ENCODE assay signal across 8 cellular contexts in genomic region chr2:202912342-202912804, GRCh38. TPM values are rescaled to one million over a fixed set of nuclear protein-coding genes. Genes with fewer than 3 reads are reported as not detected.
DNase-seq lines count a peak whose midpoint lies in the region; ATAC-seq and TF ChIP-seq lines count a peak whose summit lies in the region.
"Not testable (repeated sequence)": the region's sequence is repeated elsewhere in the genome, so short reads cannot be mapped to it uniquely, and the experiment has no call there.

No MANE protein-coding gene starts in this region.

- ATAC-seq in GM19023 (IDR thresholded peaks at IDR 0.05; ENCODE audit: unreplicated experiment) = peak; percentile 65
- peak; percentile 50 for ATAC-seq in HG02763 (IDR thresholded peaks at IDR 0.05; ENCODE audit: unreplicated experiment)
- ATAC-seq in activated CD8-positive, alpha-beta T cell treated with anti-CD3 and anti-CD28 coated beads for 36 hours = peak; percentile 66

- not testable (repeated sequence) for H3K27me3 ChIP-seq in A673 (replicated peaks; ENCODE audit: insufficient read depth, low read depth, low read length, poor library complexity); dorsolateral prefrontal cortex; kidney epithelial cell (ENCODE audit: control insufficient read depth, insufficient read depth, low read length)

- H3K9me3 ChIP-seq in A673 (ENCODE audit: low read depth, low read length, poor library complexity, severe bottlenecking) = not testable (repeated sequence)

- H3K27ac ChIP-seq in A673 (ENCODE audit: low read depth, low read length, poor library complexity, severe bottlenecking) (peak overlapping the region; percentile 93), dorsolateral prefrontal cortex (peak overlapping the region; percentile 70 to 99 (median 94))

- H3K36me3 Mint-ChIP-seq in IgD-negative memory B cell = not testable (repeated sequence)
- H3K36me3 Mint-ChIP-seq in activated CD8-positive, alpha-beta T cell treated with anti-CD3 and anti-CD28 coated beads for 36 hours (ENCODE audit: low read depth) = peaks cover 20% of the 10 kb centered on the region

- H3K36me3 ChIP-seq in A673 (ENCODE audit: insufficient read depth, low read length, poor library complexity, severe bottlenecking); kidney epithelial cell (ENCODE audit: control insufficient read depth, insufficient read depth, low read length): not testable (repeated sequence)

- TF ChIP-seq CTCF in A673 (conservative IDR thresholded peaks at IDR 0.05; ENCODE audit: low read depth, low read length); activated CD8-positive, alpha-beta T cell treated with anti-CD3 and anti-CD28 coated beads for 36 hours (IDR thresholded peaks at IDR 0.05); dorsolateral prefrontal cortex (IDR thresholded peaks at IDR 0.05 in 54 of 56, conservative IDR thresholded peaks at IDR 0.05 in 2 of 56; ENCODE audit: low read depth in 1 of 56, partially characterized antibody in 56 of 56); kidney epithelial cell (IDR thresholded peaks at IDR 0.05; ENCODE audit: insufficient read depth, low read length, poor library complexity, severe bottlenecking): not testable (repeated sequence)

- POLR2A ChIA-PET in A673 (lab: Charles Lee; ENCODE audit: low non-redundant PET) = not testable (repeated sequence)
- POLR2A ChIA-PET in activated CD8-positive, alpha-beta T cell treated with anti-CD3 and anti-CD28 coated beads for 36 hours (lab: Charles Lee) = interaction anchor here (0.7 to 1.4 kb wide), 5 partner anchors 11 to 1794 kb away, joined by 3 to 6 read pairs (median 3); partner anchors contain the start of gene CYP20A1

- CTCF ChIA-PET in A673 (lab: Charles Lee); activated CD8-positive, alpha-beta T cell treated with anti-CD3 and anti-CD28 coated beads for 36 hours (lab: Charles Lee): not testable (repeated sequence)

- H3K9me3 Mint-ChIP-seq in IgD-negative memory B cell; activated CD8-positive, alpha-beta T cell treated with anti-CD3 and anti-CD28 coated beads for 36 hours: not testable (repeated sequence)

- peaks cover 9 to 26% (median 17%) of the 10 kb centered on the region in 3 donors for H3K4me1 Mint-ChIP-seq in IgD-negative memory B cell
- H3K4me1 Mint-ChIP-seq in activated CD8-positive, alpha-beta T cell treated with anti-CD3 and anti-CD28 coated beads for 36 hours (ENCODE audit: low read depth) = peaks cover 32% of the 10 kb centered on the region

- DNase-seq in A673 (ENCODE audit: low spot score); kidney epithelial cell (ENCODE audit: low read depth): not testable (repeated sequence)
- peak; percentile 11 for DNase-seq in activated CD8-positive, alpha-beta T cell treated with anti-CD3 and anti-CD28 coated beads for 36 hours
- peak in 1 of 10 donors; percentile 45 for DNase-seq in dorsolateral prefrontal cortex
- peak; percentile 89 for DNase-seq in retina

- not testable (repeated sequence) for H3K27me3 Mint-ChIP-seq in IgD-negative memory B cell; activated CD8-positive, alpha-beta T cell treated with anti-CD3 and anti-CD28 coated beads for 36 hours

- intact Hi-C loops in A673 (cut with micrococcal nuclease; ENCODE audit: unreplicated experiment) = loop anchor here (1.0 kb wide), 1 partner anchor 102 kb away; the partner anchor contains the start of gene NBEAL1
- intact Hi-C loops in activated CD8-positive, alpha-beta T cell treated with anti-CD3 and anti-CD28 coated beads for 36 hours (cut with micrococcal nuclease) = not testable (repeated sequence)
- intact Hi-C loops in dorsolateral prefrontal cortex (cut with DNase I) = loop anchor here (5.0 kb wide), 2 partner anchors 100 to 325 kb away; partner anchors contain the start of genes NBEAL1 (in 2 of the 2) and CYP20A1 (in 1 of the 2)

- H3K4me3 Mint-ChIP-seq in IgD-negative memory B cell = peak overlapping the region; percentile 96 to 99 (median 98)
- H3K4me3 Mint-ChIP-seq in activated CD8-positive, alpha-beta T cell treated with anti-CD3 and anti-CD28 coated beads for 36 hours = peak overlapping the region; percentile 85

- BruUV-seq in A673 (replicated peaks; lab: Mats Ljungman, UMichigan) = not testable (repeated sequence)

- H3K4me3 ChIP-seq in A673 (ENCODE audit: low read depth, low read length, poor library complexity, severe bottlenecking) (peak overlapping the region; percentile 75), dorsolateral prefrontal cortex (peak overlapping the region; percentile 62 to 99 (median 83)), kidney epithelial cell (ENCODE audit: low read depth, low read length) (peak overlapping the region; percentile 61)

- H3K4me1 ChIP-seq in A673 (ENCODE audit: insufficient read depth, low read length, poor library complexity, severe bottlenecking) = not testable (repeated sequence)

- H3K27ac Mint-ChIP-seq in IgD-negative memory B cell = peak overlapping the region; percentile 93 to 99 (median 96)
- H3K27ac Mint-ChIP-seq in activated CD8-positive, alpha-beta T cell treated with anti-CD3 and anti-CD28 coated beads for 36 hours = peak overlapping the region; percentile 99

RNA-seq across cellular contexts. Expression of gene CARF, which starts 0.3 kb away (rescaled TPM):
- total RNA-seq in A673 (2021) (5.1 and 7.1 TPM in 2 replicates), dorsolateral prefrontal cortex (10 to 100 TPM; 12.4 to 36.7 (median 25.8) TPM), kidney epithelial cell (4.4 and 4.7 TPM in 2 replicates)
- polyA plus RNA-seq in IgD-negative memory B cell = 7.7 TPM
- total RNA-seq in activated CD8-positive, alpha-beta T cell treated with anti-CD3 and anti-CD28 coated beads for 36 hours = 1 to 10 TPM; 5.0 to 5.7 TPM

RNA-seq across cellular contexts. Expression of gene WDR12, which starts 0.9 kb away (rescaled TPM):
- 152 and 164 TPM in 2 replicates for total RNA-seq in A673 (2021)
- polyA plus RNA-seq in IgD-negative memory B cell = 16.6 TPM
- 100 to 1,000 TPM; 131 to 134 TPM for total RNA-seq in activated CD8-positive, alpha-beta T cell treated with anti-CD3 and anti-CD28 coated beads for 36 hours
- total RNA-seq in dorsolateral prefrontal cortex = 10 to 100 TPM; 14.0 to 55.6 (median 34.3) TPM
- 17.5 and 28.7 TPM in 2 replicates for total RNA-seq in kidney epithelial cell

RNA-seq across cellular contexts. Expression of gene ICA1L, which starts 40.8 kb away (rescaled TPM):
- total RNA-seq in A673 (2021) (3.2 and 4.7 TPM in 2 replicates), dorsolateral prefrontal cortex (10 to 100 TPM; 42.6 to 99.5 (median 71.5) TPM), kidney epithelial cell (7.3 and 7.6 TPM in 2 replicates)
- polyA plus RNA-seq in IgD-negative memory B cell = 2.2 TPM
- 1 to 10 TPM; 7.1 to 8.0 TPM for total RNA-seq in activated CD8-positive, alpha-beta T cell treated with anti-CD3 and anti-CD28 coated beads for 36 hours
